Comparison of ENCODE assay signal across 8 cellular contexts in the genomic region with DNA sequence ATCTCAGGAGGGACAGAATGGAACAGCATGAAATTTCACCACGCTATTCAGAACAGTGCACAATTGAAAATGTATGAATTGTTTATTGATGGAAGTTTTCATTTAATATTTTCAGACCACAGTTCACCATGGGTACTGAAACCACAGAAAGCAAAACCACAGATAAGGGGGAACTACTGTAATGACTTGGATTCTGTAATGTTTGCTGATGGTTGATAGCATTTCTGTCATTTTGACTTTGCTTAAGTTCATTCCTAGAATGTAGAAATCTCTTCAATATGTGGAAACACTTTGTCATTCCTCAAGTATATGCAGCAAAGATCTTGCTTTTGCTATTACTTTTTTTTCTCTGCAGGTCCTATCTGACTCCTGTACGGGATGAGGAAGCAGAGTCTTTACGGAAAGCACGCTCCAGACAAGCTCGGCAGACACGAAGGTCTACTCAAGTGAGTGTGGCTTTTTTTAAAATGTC.
DNase-seq lines count a peak whose midpoint lies in the region; ATAC-seq and TF ChIP-seq lines count a peak whose summit lies in the region.
"Not testable (repeated sequence)": the region's sequence is repeated elsewhere in the genome, so short reads cannot be mapped to it uniquely, and the experiment has no call there.

No MANE protein-coding gene starts in this region.

- H3K36me3 ChIP-seq in OCI-LY3 (replicated peaks; ENCODE audit: low read depth, low read length): not testable (repeated sequence)

- H3K79me2 ChIP-seq in OCI-LY3 (ENCODE audit: low read length): not testable (repeated sequence)

- H3K27ac ChIP-seq in OCI-LY3 (ENCODE audit: low read length): not testable (repeated sequence)

- ATAC-seq in GM18873 (IDR thresholded peaks at IDR 0.05; ENCODE audit: low FRiP score, unreplicated experiment) (peak; percentile 59), GM21447 (IDR thresholded peaks at IDR 0.05; ENCODE audit: unreplicated experiment) (peak; percentile 64), HG02938 (IDR thresholded peaks at IDR 0.05; ENCODE audit: unreplicated experiment) (peak; percentile 77), HG03469 (IDR thresholded peaks at IDR 0.05; ENCODE audit: unreplicated experiment) (peak; percentile 57)
- ATAC-seq in activated T-helper 17 cell treated with anti-CD3 and anti-CD28 coated beads, Interleukin-2, amount 50 U/mL, for 72 hours (replicated peaks): peak; percentile 82

- peaks cover 24% of the 10 kb centered on the region for H3K4me1 Mint-ChIP-seq in activated T-helper 17 cell treated with anti-CD3 and anti-CD28 coated beads, Interleukin-2, amount 50 U/mL, for 72 hours

- not testable (repeated sequence) for H3K9ac ChIP-seq in OCI-LY3 (ENCODE audit: low read length)

- H3K4me3 ChIP-seq in OCI-LY3 (ENCODE audit: low read length): not testable (repeated sequence)

- H3K27me3 ChIP-seq in OCI-LY3 (ENCODE audit: low read depth, low read length): peaks cover 77% of the 10 kb centered on the region

- TF ChIP-seq CTCF in OCI-LY3 (IDR thresholded peaks at IDR 0.05; ENCODE audit: low read depth, low read length): not testable (repeated sequence)

- not testable (repeated sequence) for H3K9me3 Mint-ChIP-seq in activated T-helper 17 cell treated with anti-CD3 and anti-CD28 coated beads, Interleukin-2, amount 50 U/mL, for 72 hours

- not testable (repeated sequence) for H3K27me3 Mint-ChIP-seq in activated T-helper 17 cell treated with anti-CD3 and anti-CD28 coated beads, Interleukin-2, amount 50 U/mL, for 72 hours

- peak overlapping the region; percentile 48 for H3K4me2 ChIP-seq in OCI-LY3 (ENCODE audit: low read length)

- DNase-seq in GF-D8 (lab: John Stamatoyannopoulos, UW) (peak; percentile 41), iris pigment epithelial cell (ENCODE audit: low read depth) (peak; percentile 55)

- H3K4me1 ChIP-seq in OCI-LY3 (ENCODE audit: low read length): peaks cover 25% of the 10 kb centered on the region

- H2AFZ ChIP-seq in OCI-LY3 (ENCODE audit: low read depth, low read length): not testable (repeated sequence)

- peaks cover 42% of the 10 kb centered on the region for H3K36me3 Mint-ChIP-seq in activated T-helper 17 cell treated with anti-CD3 and anti-CD28 coated beads, Interleukin-2, amount 50 U/mL, for 72 hours (ENCODE audit: low read depth)

- not testable (repeated sequence) for H3K4me3 Mint-ChIP-seq in activated T-helper 17 cell treated with anti-CD3 and anti-CD28 coated beads, Interleukin-2, amount 50 U/mL, for 72 hours

- peak overlapping the region; percentile 36 for H3K27ac Mint-ChIP-seq in activated T-helper 17 cell treated with anti-CD3 and anti-CD28 coated beads, Interleukin-2, amount 50 U/mL, for 72 hours

- peaks cover 34% of the 10 kb centered on the region for H4K20me1 ChIP-seq in OCI-LY3 (ENCODE audit: insufficient read depth, low read length)

- not testable (repeated sequence) for H3K9me3 ChIP-seq in OCI-LY3 (ENCODE audit: insufficient read depth, low read length)
